Comparison of ENCODE assay signal across 13 cellular contexts in the genomic region with DNA sequence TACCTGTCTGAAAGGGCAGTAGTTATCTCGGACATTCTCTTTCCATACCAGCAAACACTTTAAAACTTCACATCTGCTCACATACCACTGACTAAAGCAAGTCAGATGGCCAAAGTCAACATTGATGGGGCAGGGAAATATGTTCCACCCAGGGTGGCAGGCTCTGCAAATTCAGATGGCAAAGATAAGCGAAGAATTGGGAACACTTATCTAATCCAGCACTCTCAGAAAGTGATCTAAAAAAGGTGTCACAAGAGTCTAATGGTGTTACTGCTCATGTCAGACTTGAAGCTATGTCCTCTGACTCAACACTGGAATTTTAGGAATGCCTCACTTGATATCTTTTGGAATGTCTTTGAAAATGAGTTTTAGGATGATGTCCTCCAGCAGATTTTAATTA.
"Had no signal": no experiment of that assay in that cellular context is flagged by ENCODE, and none has a peak within 500 bp of the region (broad histone marks: within the 10 kb centered on the region; RNA-seq: fewer than 3 reads in every experiment).

No MANE protein-coding gene starts in this region.

- H3K27ac ChIP-seq: esophagus squamous epithelium, heart right ventricle, right atrium auricular region had no signal

- H3K27me3 ChIP-seq: esophagus squamous epithelium, heart right ventricle, right atrium auricular region had no signal

- ATAC-seq: heart right ventricle; naive thymus-derived CD4-positive, alpha-beta T cell; T-helper 17 cell had no signal

- H3K9me3 ChIP-seq: esophagus squamous epithelium, heart right ventricle, right atrium auricular region had no signal

- H3K4me1 ChIP-seq: esophagus squamous epithelium, heart right ventricle, right atrium auricular region had no signal

- H3K27ac Mint-ChIP-seq: activated CD4-positive, alpha-beta T cell treated with anti-CD3 and anti-CD28 coated beads, Interleukin-2, amount 10 ng/mL, durations not matched to agents 7 days and 5 days; naive thymus-derived CD4-positive, alpha-beta T cell; T-helper 17 cell had no signal

- H3K4me3 Mint-ChIP-seq: activated CD4-positive, alpha-beta T cell treated with anti-CD3 and anti-CD28 coated beads, Interleukin-2, amount 10 ng/mL, durations not matched to agents 7 days and 5 days; naive thymus-derived CD4-positive, alpha-beta T cell; T-helper 17 cell had no signal

- H3K27me3 Mint-ChIP-seq: activated CD4-positive, alpha-beta T cell treated with anti-CD3 and anti-CD28 coated beads, Interleukin-2, amount 10 ng/mL, durations not matched to agents 7 days and 5 days; naive thymus-derived CD4-positive, alpha-beta T cell; T-helper 17 cell had no signal

- DNase-seq: activated CD4-positive, alpha-beta T cell treated with anti-CD3 and anti-CD28 coated beads, Interleukin-2, amount 10 ng/mL, durations not matched to agents 7 days and 5 days; activated CD4-positive, CD25-positive, alpha-beta regulatory T cell; activated naive CD4-positive, alpha-beta T cell treated with anti-CD3 and anti-CD28 coated beads, Interleukin-2, amount 50 U/mL, for 16 hours; amniotic stem cell; esophagus squamous epithelium; foreskin melanocyte; heart right ventricle; kidney; naive thymus-derived CD4-positive, alpha-beta T cell; posterior cingulate gyrus; small intestine; T-helper 17 cell had no signal

- H3K36me3 ChIP-seq: esophagus squamous epithelium, heart right ventricle, right atrium auricular region had no signal

- H3K4me3 ChIP-seq: esophagus squamous epithelium, heart right ventricle, right atrium auricular region had no signal

- H3K4me1 Mint-ChIP-seq: activated CD4-positive, alpha-beta T cell treated with anti-CD3 and anti-CD28 coated beads, Interleukin-2, amount 10 ng/mL, durations not matched to agents 7 days and 5 days; naive thymus-derived CD4-positive, alpha-beta T cell; T-helper 17 cell had no signal

- H3K36me3 Mint-ChIP-seq: naive thymus-derived CD4-positive, alpha-beta T cell had no signal
